26 cellular contexts compared by ENCODE assay signal in the genomic region with DNA sequence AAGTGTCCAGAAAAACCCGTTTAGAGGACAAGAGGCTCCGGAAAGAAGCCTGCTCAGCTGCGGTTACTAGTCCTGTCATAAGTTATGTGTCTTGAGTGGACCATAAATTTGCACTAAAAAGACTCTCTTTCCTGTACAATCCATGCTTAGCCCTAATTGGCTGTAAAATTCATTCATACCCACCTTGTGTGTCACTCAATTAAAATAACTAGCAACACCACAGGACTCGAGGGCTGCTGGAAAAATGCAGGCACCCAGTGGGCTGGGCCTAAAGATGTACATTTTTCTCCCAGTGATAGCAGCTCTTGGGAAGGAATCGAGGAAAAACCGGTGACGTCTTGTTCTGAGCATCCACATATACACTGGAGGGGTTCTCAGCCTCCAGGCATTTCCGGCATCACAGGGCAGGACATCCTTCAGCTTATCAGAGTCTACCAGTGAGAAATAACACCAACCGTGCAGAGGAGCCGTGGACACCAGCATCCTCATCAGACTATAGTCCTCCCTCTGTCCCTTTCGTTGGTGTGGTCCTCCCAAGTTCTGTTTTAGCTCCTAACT.
"Had no signal": no experiment of that assay in that cellular context is flagged by ENCODE, and none has a peak within 500 bp of the region (broad histone marks: within the 10 kb centered on the region; RNA-seq: fewer than 3 reads in every experiment).

No MANE protein-coding gene starts in this region.

- H3K27me3 ChIP-seq: colonic mucosa, gastroesophageal sphincter, hepatocyte, transverse colon had no signal

- H3K4me3 ChIP-seq: colonic mucosa, gastroesophageal sphincter, hepatocyte, lung, psoas muscle, skin epidermis, stomach, thoracic aorta, transverse colon had no signal

- H3K27ac ChIP-seq: colonic mucosa, gastroesophageal sphincter, hepatocyte, psoas muscle, skin epidermis, stomach, thoracic aorta, transverse colon had no signal

- DNase-seq: cerebellar nuclear complex; colonic mucosa; effector CD4-positive, alpha-beta T cell; endodermal cell; foreskin fibroblast; kidney; left cardiac atrium; left ventricle myocardium superior; mesendoderm; naive B cell; nephron progenitor cell; psoas muscle; retina; stimulated activated CD4-positive, alpha-beta T cell treated with anti-CD3 and anti-CD28 coated beads, Interleukin-2, amount 100 ng/mL, for 24 hours; stimulated activated CD4-positive, alpha-beta T cell treated with anti-CD3 and anti-CD28 coated beads, Interleukin-4, amount 100 ng/mL, for 4 hours; stimulated activated naive B cell treated with anti-CD40 and anti-IgM and Interleukin-4, amounts not matched to agents 10 μg/mL and 1 μg/mL and 100 μg/mL, for 72 hours; stomach; substantia nigra; transverse colon had no signal

- H3K9me3 ChIP-seq: colonic mucosa, gastroesophageal sphincter, psoas muscle, stomach, thoracic aorta, transverse colon had no signal

- H3K36me3 ChIP-seq: colonic mucosa, gastroesophageal sphincter, stomach, thoracic aorta, transverse colon had no signal

- ATAC-seq: esophagus mucosa; gastroesophageal sphincter; left cardiac atrium; left ventricle myocardium superior; psoas muscle; sciatic nerve; stimulated activated naive B cell treated with anti-CD40 and anti-IgM and Interleukin-4, amounts not matched to agents 10 μg/mL and 1 μg/mL and 100 μg/mL, for 72 hours had no signal

- H3K4me1 ChIP-seq: colonic mucosa, gastroesophageal sphincter, psoas muscle, stomach had no signal
